Comparison of ENCODE assay signal across 20 cellular contexts in the genomic region with DNA sequence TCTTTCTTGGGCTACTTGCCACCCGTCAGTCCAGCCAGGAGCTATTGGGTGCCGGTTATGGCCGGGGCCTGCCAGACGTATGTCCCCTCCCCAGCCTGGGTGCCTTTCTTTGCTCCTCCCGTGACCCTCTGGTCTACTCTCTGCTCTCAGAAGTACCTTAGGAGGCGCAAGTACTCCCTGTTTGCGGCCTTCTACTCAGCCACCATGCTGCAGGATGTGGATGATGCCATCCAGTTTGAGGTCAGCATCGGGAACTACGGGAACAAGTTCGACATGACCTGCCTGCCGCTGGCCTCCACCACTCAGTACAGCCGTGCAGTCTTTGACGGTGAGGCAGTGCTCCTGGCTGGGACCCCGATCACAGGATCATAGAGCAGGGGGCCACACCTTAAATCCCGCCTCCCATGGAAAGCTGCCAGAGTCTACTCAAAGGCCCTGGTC.
DNase-seq lines count a peak whose midpoint lies in the region; ATAC-seq, FAIRE-seq and TF ChIP-seq lines count a peak whose summit lies in the region.
"Had no signal": no experiment of that assay in that cellular context is flagged by ENCODE, and none has a peak within 500 bp of the region (broad histone marks: within the 10 kb centered on the region; RNA-seq: fewer than 3 reads in every experiment).

No MANE protein-coding gene starts in this region.

- H3K4me1 ChIP-seq in left ventricle myocardium inferior = no peaks in the 10 kb centered on the region
- H3K4me1 ChIP-seq in K562 (replicated peaks in 1 of 2; ENCODE audit: control insufficient read depth in 2 of 2, insufficient read depth in 2 of 2, low read length in 2 of 2) = no peaks in the 10 kb centered on the region
- no peaks in the 10 kb centered on the region for H3K4me1 ChIP-seq in lower lobe of right lung
- peaks cover 0 to 5% (median 0%) of the 10 kb centered on the region in 6 donors for H3K4me1 ChIP-seq in spleen
- H3K4me1 ChIP-seq: HAP-1 had no signal

- FAIRE-seq in K562 (lab: Jason Lieb, UNC) = no peak
- FAIRE-seq: A549, D721Med, G401.6, GM12891, HepG2 had no signal

- H2AFZ ChIP-seq in K562 (ENCODE audit: low read depth, low read length) = no peak overlapping the region
- H2AFZ ChIP-seq: GM23338 had no signal

- no peaks in the 10 kb centered on the region for H3K79me2 ChIP-seq in K562 (ENCODE audit: control insufficient read depth, insufficient read depth, low read length)

- H4K20me1 ChIP-seq in K562 (replicated peaks; ENCODE audit: control insufficient read depth, insufficient read depth, low read length) = no peaks in the 10 kb centered on the region; the same call in 1 of the 2 replicates

- H3K9me3 ChIP-seq in left ventricle myocardium inferior (replicated peaks) (no peaks in the 10 kb centered on the region), K562 (replicated peaks; ENCODE audit: control insufficient read depth, insufficient read depth, low read depth, low read length) (no peaks in the 10 kb centered on the region), lower lobe of right lung (no peaks in the 10 kb centered on the region), spleen (no peaks in the 10 kb centered on the region)
- H3K9me3 ChIP-seq: A549, HAP-1 had no signal

- H3K27ac ChIP-seq in left ventricle myocardium inferior (replicated peaks) (no peak overlapping the region), K562 (ENCODE audit: extremely low read depth, low read depth, low read length) (no peak overlapping the region), lower lobe of right lung (no peak overlapping the region), spleen (no peak overlapping the region)
- H3K27ac ChIP-seq: A549 had no signal

- no peak for TF ChIP-seq EP300 in K562 (IDR thresholded peaks at IDR 0.05; ENCODE audit: low read length)

- intact Hi-C loops in left cardiac atrium (cut with DNase I) (no loop called here), left ventricle myocardium inferior (cut with micrococcal nuclease) (no loop called here), K562 (cut with micrococcal nuclease) (no loop called here), lower lobe of right lung (cut with DNase I) (no loop called here), spleen (cut with DNase I; ENCODE audit: low total_unique reads) (no loop called here)

- no peak for TF ChIP-seq CTCF in left ventricle myocardium inferior (IDR thresholded peaks at IDR 0.05; ENCODE audit: borderline replicate concordance)
- TF ChIP-seq CTCF in K562 (IDR thresholded peaks at IDR 0.05 in 2 of 3, conservative IDR thresholded peaks at IDR 0.05 in 1 of 3; ENCODE audit: insufficient read depth in 2 of 3, low read depth in 1 of 3, low read length in 3 of 3) = no peak
- no peak for TF ChIP-seq CTCF in lower lobe of right lung (IDR thresholded peaks at IDR 0.05)
- no peak for TF ChIP-seq CTCF in spleen (IDR thresholded peaks at IDR 0.05 in 8 of 11, conservative IDR thresholded peaks at IDR 0.05 in 3 of 11)

- H3K4me3 ChIP-seq in left ventricle myocardium inferior = no peak overlapping the region
- no peak overlapping the region for H3K4me3 ChIP-seq in K562
- H3K4me3 ChIP-seq in lower lobe of right lung = no peak overlapping the region
- no peak overlapping the region for H3K4me3 ChIP-seq in spleen
- H3K4me3 ChIP-seq: A549, GM23338, HAP-1 had no signal

- 15% methylated on average over 15 of the region's 15 CpGs for WGBS in K562 (ENCODE audit: insufficient coverage, low coverage, missing lambda C conversion rate)
- WGBS in spleen, 5 donors = 82 to 96% (median 91%) methylated on average over 12 to 15 of the region's 15 CpGs

- TF ChIP-seq POLR2A in K562 (conservative IDR thresholded peaks at IDR 0.05) = no peak
- TF ChIP-seq POLR2A in spleen (IDR thresholded peaks at IDR 0.05) = no peak

- no peaks in the 10 kb centered on the region for H3K9me1 ChIP-seq in K562 (ENCODE audit: control insufficient read depth, insufficient read depth, low read length)

- no peak overlapping the region for H3K9ac ChIP-seq in K562 (ENCODE audit: insufficient read depth in 1 of 2, low read depth in 2 of 2, low read length in 2 of 2)

- CTCF ChIA-PET in K562 (lab: Yijun Ruan, JAX; ENCODE audit: low intra/inter-chr PET ratio) = no interaction called here

- H3K36me3 ChIP-seq in left ventricle myocardium inferior (peaks cover 44% of the 10 kb centered on the region), K562 (ENCODE audit: control insufficient read depth, insufficient read depth, low read length) (no peaks in the 10 kb centered on the region), lower lobe of right lung (peaks cover 11% of the 10 kb centered on the region), spleen (peaks cover 0 to 98% (median 22%) of the 10 kb centered on the region in 6 donors)
- H3K36me3 ChIP-seq: HAP-1 had no signal

- 0 out of 4 replicates have a peak, but pooled peaks of 1 of the 2 experiments have one; percentile 9 for TF ChIP-seq RAD21 in K562 (CRISPR knock-in tag; conservative IDR thresholded peaks at IDR 0.05 in 1 of 2, IDR thresholded peaks at IDR 0.05 in 1 of 2)

- in situ Hi-C loops in K562 (cut with MboI) = loop anchor here (5.0 kb wide), 1 partner anchor 234 kb away; no protein-coding TSS in a partner anchor

- POLR2A ChIA-PET in K562 (lab: Yijun Ruan, JAX) = no interaction called here

- H3K4me2 ChIP-seq in K562 (ENCODE audit: insufficient read depth, low read length) = no peak overlapping the region
- H3K4me2 ChIP-seq: A549, GM23338 had no signal

- ATAC-seq in left cardiac atrium (no peak), K562 (peak; percentile 51), lower lobe of right lung (no peak)
- ATAC-seq: A549; CD8-positive, alpha-beta T cell; GM23338; HepG2 had no signal

- DNase-seq in left cardiac atrium (peak; percentile 68), left ventricle myocardium inferior (no peak), K562 (ENCODE audit: extremely low read depth in 1 of 4, low spot score in 3 of 4) (no peak), lower lobe of right lung (peak; percentile 23), spleen (peak; percentile 56), Ammon's horn (ENCODE audit: low spot score) (no peak), 8988T (no peak)
- no peak for DNase-seq in activated CD8-positive, alpha-beta memory T cell treated with anti-CD3 and anti-CD28 coated beads, Interleukin-2, amount 50 U/mL, for 48 hours
- DNase-seq: CD8-positive, alpha-beta T cell; COR-L47; DMS153; DMS79 treated with DMSO at 0.1 percent for 48 hours; EL had no signal

- H3K27me3 ChIP-seq in left ventricle myocardium inferior (ENCODE audit: low read depth) (no peaks in the 10 kb centered on the region), K562 (ENCODE audit: control insufficient read depth in 2 of 2, insufficient read depth in 2 of 2, low read length in 2 of 2) (peaks cover 0 to 11% of the 10 kb centered on the region in 2 experiments; a peak in 1 of 5 replicates), lower lobe of right lung (ENCODE audit: low read depth) (no peaks in the 10 kb centered on the region), spleen (replicated peaks in 1 of 7) (no peaks in the 10 kb centered on the region)

- no TSS peak for BruUV-seq in K562 (replicated peaks; lab: Mats Ljungman, UMichigan)

TF ChIP-seq in K562, 482 proteins besides CTCF, POLR2A, EP300 and RAD21 (continues in another document):
- TF ChIP-seq ZNF408 (CRISPR knock-in tag; IDR thresholded peaks at IDR 0.05; ENCODE audit: low read depth) (no peak), MLX (CRISPR knock-in tag; conservative IDR thresholded peaks at IDR 0.05) (no peak), CREM (IDR thresholded peaks at IDR 0.05; ENCODE audit: low read depth) (peak; percentile 23; the same call in 1 of the 2 replicates), RBM25 (IDR thresholded peaks at IDR 0.05; ENCODE audit: low read depth, low read length, severe bottlenecking) (no peak), JUND (IDR thresholded peaks at IDR 0.05; ENCODE audit: borderline replicate concordance, low read depth, low read length) (peak; percentile 19; the same call in 1 of the 2 replicates), JUND (tag; IDR thresholded peaks at IDR 0.05; ENCODE audit: borderline replicate concordance, low read depth, low read length) (no peak), RBM17 (IDR thresholded peaks at IDR 0.05; ENCODE audit: borderline replicate concordance, low read depth, low read length) (no peak), UBTF (IDR thresholded peaks at IDR 0.05; ENCODE audit: borderline replicate concordance in 1 of 2, low read depth in 2 of 2, low read length in 2 of 2) (no peak), ATF7 (IDR thresholded peaks at IDR 0.05) (peak; percentile 63; the same call in 1 of the 2 replicates), NR2F6 (CRISPR knock-in tag; IDR thresholded peaks at IDR 0.05) (no peak), POLR2AphosphoS2 (IDR thresholded peaks at IDR 0.05; ENCODE audit: low read length) (no peak)

Comparison
In these comparisons a context has a peak if more than half of its experiments do, and no peak if none do; other contexts are left out.
1. DNase-seq: peak in left cardiac atrium (single experiment), lower lobe of right lung (single experiment) and spleen (single experiment); none in left ventricle myocardium inferior (single experiment), K562 (0 of 4), Ammon's horn (single experiment), activated CD8-positive, alpha-beta memory T cell treated with anti-CD3 and anti-CD28 coated beads, Interleukin-2, amount 50 U/mL, for 48 hours (single experiment) and 8988T (single experiment).